Comparison of ENCODE assay signal across 18 cellular contexts in genomic region chr6:107635058-107635515, GRCh38.
A peak's percentile ranks its signal among the peaks of the same experiment; 100 is the strongest.
DNase-seq lines count a peak whose midpoint lies in the region; ATAC-seq and TF ChIP-seq lines count a peak whose summit lies in the region.
"Had no signal": no experiment of that assay in that cellular context is flagged by ENCODE, and none has a peak within 500 bp of the region (broad histone marks: within the 10 kb centered on the region; RNA-seq: fewer than 3 reads in every experiment).

No MANE protein-coding gene starts in this region.

- POLR2A ChIA-PET in CD4-positive, alpha-beta T cell (lab: Charles Lee) = no interaction called here

- peak overlapping the region; percentile 71 for H3K4me3 ChIP-seq in GM23338

- no peaks in the 10 kb centered on the region for H3K9me3 Mint-ChIP-seq in CD4-positive, alpha-beta T cell
- H3K9me3 Mint-ChIP-seq in GM23338 = no peaks in the 10 kb centered on the region
- H3K9me3 Mint-ChIP-seq in natural killer cell = no peaks in the 10 kb centered on the region
- H3K9me3 Mint-ChIP-seq: activated CD4-positive, alpha-beta T cell treated with anti-CD3 and anti-CD28 coated beads, Interleukin-2, amount 10 ng/mL, durations not matched to agents 24 days and 14 days had no signal

- no peaks in the 10 kb centered on the region for H3K36me3 Mint-ChIP-seq in CD4-positive, alpha-beta T cell (ENCODE audit: low read depth)
- H3K36me3 Mint-ChIP-seq in GM23338 (ENCODE audit: low read depth) = no peaks in the 10 kb centered on the region
- H3K36me3 Mint-ChIP-seq in natural killer cell = peaks cover 6% of the 10 kb centered on the region

- no peak for TF ChIP-seq CTCF in CD4-positive, alpha-beta T cell (IDR thresholded peaks at IDR 0.05)
- no peak for TF ChIP-seq CTCF in GM23338 (conservative IDR thresholded peaks at IDR 0.05; ENCODE audit: low read depth in 2 of 2)
- no peak for TF ChIP-seq CTCF in natural killer cell (IDR thresholded peaks at IDR 0.05)

- intact Hi-C loops in CD4-positive, alpha-beta T cell (cut with DNase I, micrococcal nuclease) = no loop called here
- intact Hi-C loops in natural killer cell (cut with micrococcal nuclease) = no loop called here

- H3K36me3 ChIP-seq in GM23338 (ENCODE audit: insufficient read depth) = no peaks in the 10 kb centered on the region
- H3K36me3 ChIP-seq: neutrophil, right lobe of liver had no signal

- no peak for DNase-seq in CD4-positive, alpha-beta T cell
- DNase-seq in GM23338 (ENCODE audit: low spot score) = peak; percentile 66
- DNase-seq in cerebellum (ENCODE audit: low spot score) = peak; percentile 14
- no peak for DNase-seq in natural killer cell
- DNase-seq in activated CD4-positive, alpha-beta T cell treated with anti-CD3 and anti-CD28 coated beads for 4 hours = no peak
- DNase-seq in NCI-H2029 (lab: John Stamatoyannopoulos, UW) = no peak
- DNase-seq in activated effector memory CD4-positive, alpha-beta T cell treated with Interleukin-2 at 50 U/mL for 16 hours = no peak
- DNase-seq: BE2C; DND-41; mammary epithelial cell; NCI-H1417; NCI-H2227 treated with DMSO at 0.1 percent for 48 hours; right lobe of liver; stimulated activated CD4-positive, alpha-beta T cell treated with anti-CD3 and anti-CD28 coated beads, Interleukin-4, amount 100 ng/mL, for 24 hours had no signal

- 0 out of 2 replicates have a peak overlapping the region, but pooled peaks have one; percentile 74 for H2AFZ ChIP-seq in GM23338

- no peaks in the 10 kb centered on the region for H4K20me1 ChIP-seq in GM23338 (replicated peaks; ENCODE audit: insufficient read depth)

- no peaks in the 10 kb centered on the region for H3K9me3 ChIP-seq in CD4-positive, alpha-beta T cell (ENCODE audit: control insufficient read depth, low read length)
- H3K9me3 ChIP-seq: BE2C, neutrophil, right lobe of liver had no signal

- no peaks in the 10 kb centered on the region for H3K4me1 Mint-ChIP-seq in CD4-positive, alpha-beta T cell (ENCODE audit: low read depth)
- H3K4me1 Mint-ChIP-seq in GM23338 (peaks cover 11% of the 10 kb centered on the region), natural killer cell (peaks cover 0 to 4% of the 10 kb centered on the region in 2 donors)

- no peak overlapping the region for H3K27ac ChIP-seq in CD4-positive, alpha-beta T cell (ENCODE audit: low read depth, low read length)
- no peak overlapping the region for H3K27ac ChIP-seq in GM23338 (ENCODE audit: low read depth)
- H3K27ac ChIP-seq: KMS-11, neutrophil, right lobe of liver had no signal

- H3K4me1 ChIP-seq in GM23338 (ENCODE audit: insufficient read depth) = no peaks in the 10 kb centered on the region; the same call in 1 of the 2 replicates
- H3K4me1 ChIP-seq: BE2C, right lobe of liver had no signal

- peak overlapping the region; percentile 82 for H3K4me2 ChIP-seq in GM23338
- H3K4me2 ChIP-seq: KMS-11 had no signal

- peak overlapping the region; percentile 67 for H3K4me3 Mint-ChIP-seq in CD4-positive, alpha-beta T cell
- H3K4me3 Mint-ChIP-seq in GM23338 (peak overlapping the region; percentile 55), natural killer cell (peak overlapping the region; percentile 42)

- H3K27ac Mint-ChIP-seq in CD4-positive, alpha-beta T cell = no peak overlapping the region
- H3K27ac Mint-ChIP-seq in GM23338 (no peak overlapping the region), natural killer cell (no peak overlapping the region)
- H3K27ac Mint-ChIP-seq: activated CD4-positive, alpha-beta T cell treated with anti-CD3 and anti-CD28 coated beads, Interleukin-2, amount 10 ng/mL, durations not matched to agents 24 days and 14 days had no signal

- H3K9me2 ChIP-seq in GM23338 (ENCODE audit: insufficient read depth) = no peaks in the 10 kb centered on the region

- H3K79me2 ChIP-seq in GM23338 (replicated peaks; ENCODE audit: insufficient read depth) = no peaks in the 10 kb centered on the region

- CTCF ChIA-PET in CD4-positive, alpha-beta T cell (lab: Charles Lee) = no interaction called here

- H3F3A ChIP-seq in GM23338 (replicated peaks; ENCODE audit: low read depth) = peaks cover 12% of the 10 kb centered on the region; the same call in 1 of the 2 replicates

- H3K27me3 ChIP-seq in CD4-positive, alpha-beta T cell (ENCODE audit: control insufficient read depth, insufficient read depth, low read length) = peaks cover 49% of the 10 kb centered on the region
- H3K27me3 ChIP-seq in GM23338 (ENCODE audit: insufficient read depth) = peaks cover 43% of the 10 kb centered on the region
- H3K27me3 ChIP-seq: BE2C, right lobe of liver had no signal

- no peak for ATAC-seq in CD4-positive, alpha-beta T cell (ENCODE audit: poor library complexity)
- ATAC-seq in GM23338 (peak; percentile 27), natural killer cell (no peak), GM19035 (IDR thresholded peaks at IDR 0.05; ENCODE audit: unreplicated experiment) (no peak)

- H3K27me3 Mint-ChIP-seq in CD4-positive, alpha-beta T cell = peaks cover 72% of the 10 kb centered on the region
- H3K27me3 Mint-ChIP-seq in GM23338 (ENCODE audit: insufficient read depth, low read depth, poor library complexity) (peaks cover 27% of the 10 kb centered on the region), natural killer cell (ENCODE audit: low read depth in 2 of 2) (peaks cover 56 to 73% of the 10 kb centered on the region in 2 donors)

TF ChIP-seq in GM23338, 12 proteins besides CTCF, POLR2A, EP300 and RAD21 (continues in another document):
- TF ChIP-seq REST (IDR thresholded peaks at IDR 0.05; ENCODE audit: unreplicated experiment) = no peak

Comparison
In these comparisons a context has a peak if more than half of its experiments do, and no peak if none do; other contexts are left out.
1. DNase-seq: peak in GM23338 (single experiment) and cerebellum (single experiment); none in CD4-positive, alpha-beta T cell (0 of 10), natural killer cell (single experiment), activated CD4-positive, alpha-beta T cell treated with anti-CD3 and anti-CD28 coated beads for 4 hours (0 of 2), NCI-H2029 (single experiment) and activated effector memory CD4-positive, alpha-beta T cell treated with Interleukin-2 at 50 U/mL for 16 hours (single experiment).
2. Peak in every context shown above with its lines, with median percentiles within 50 percentile points of each other: H3K4me3 Mint-ChIP-seq.